Comparison of ENCODE assay signal across 8 cellular contexts in genomic region chr1:15953791-15954201, GRCh38.
DNase-seq lines count a peak whose midpoint lies in the region; ATAC-seq and TF ChIP-seq lines count a peak whose summit lies in the region.
"Had no signal": no experiment of that assay in that cellular context is flagged by ENCODE, and none has a peak within 500 bp of the region (broad histone marks: within the 10 kb centered on the region; RNA-seq: fewer than 3 reads in every experiment).

No MANE protein-coding gene starts in this region.

- intact Hi-C loops in dendritic cell treated with granulocyte-macrophage colony-stimulating factor and Interleukin-4, amounts not matched to agents 40 ng/mL and 50 ng/mL, for 4 days (cut with micrococcal nuclease), result no loop called here

- H3K9me3 Mint-ChIP-seq in dendritic cell treated with granulocyte-macrophage colony-stimulating factor and Interleukin-4, amounts not matched to agents 40 ng/mL and 50 ng/mL, for 4 days, result no peaks in the 10 kb centered on the region
- H3K9me3 Mint-ChIP-seq: activated B cell treated with CpG ODN at 0.5 μM for 24 hours had no signal

- no peak overlapping the region for H3K4me3 Mint-ChIP-seq in dendritic cell treated with granulocyte-macrophage colony-stimulating factor and Interleukin-4, amounts not matched to agents 40 ng/mL and 50 ng/mL, for 4 days
- H3K4me3 Mint-ChIP-seq: activated B cell treated with CpG ODN at 0.5 μM for 24 hours had no signal

- peaks cover 16% of the 10 kb centered on the region for H3K4me1 ChIP-seq in HEK293 (ENCODE audit: control insufficient read depth, insufficient read depth, low read length)

- no peak for ATAC-seq in HG03432 (IDR thresholded peaks at IDR 0.05; ENCODE audit: unreplicated experiment)

- H3K4me3 ChIP-seq in HEK293 (ENCODE audit: low read depth, low read length) (no peak overlapping the region), skin epidermis (no peak overlapping the region)

- H3K36me3 Mint-ChIP-seq in dendritic cell treated with granulocyte-macrophage colony-stimulating factor and Interleukin-4, amounts not matched to agents 40 ng/mL and 50 ng/mL, for 4 days (ENCODE audit: low read depth), result peaks cover 52% of the 10 kb centered on the region

- peak overlapping the region; percentile 86 for H3K27ac Mint-ChIP-seq in dendritic cell treated with granulocyte-macrophage colony-stimulating factor and Interleukin-4, amounts not matched to agents 40 ng/mL and 50 ng/mL, for 4 days
- H3K27ac Mint-ChIP-seq: activated B cell treated with CpG ODN at 0.5 μM for 24 hours had no signal

- POLR2A ChIA-PET in HEK293 (lab: Yijun Ruan, JAX), result interaction anchor here (0.6 kb wide), 1 partner anchor 271 kb away, joined by 3 read pairs; no protein-coding TSS in a partner anchor

- TF ChIP-seq CTCF in HEK293 (tag by site-specific recombination; IDR thresholded peaks at IDR 0.05), result no peak

- H3K36me3 ChIP-seq in HEK293 (ENCODE audit: control insufficient read depth in 2 of 2, insufficient read depth in 1 of 2, low read length in 2 of 2), result peaks cover 0 to 40% of the 10 kb centered on the region in 2 experiments; a peak in 2 of 3 replicates

- no peaks in the 10 kb centered on the region for H3K27me3 Mint-ChIP-seq in dendritic cell treated with granulocyte-macrophage colony-stimulating factor and Interleukin-4, amounts not matched to agents 40 ng/mL and 50 ng/mL, for 4 days
- H3K27me3 Mint-ChIP-seq: activated B cell treated with CpG ODN at 0.5 μM for 24 hours had no signal

- DNase-seq in NCI-H524 treated with DMSO at 0.1 percent for 48 hours (lab: John Stamatoyannopoulos, UW) (peak; percentile 21), AG08395 (ENCODE audit: low spot score) (no peak), NCI-H446 treated with DMSO at 0.1 percent for 48 hours (lab: John Stamatoyannopoulos, UW) (no peak)
- DNase-seq: activated B cell treated with CpG ODN at 0.5 μM for 24 hours had no signal

- H3K4me1 Mint-ChIP-seq in dendritic cell treated with granulocyte-macrophage colony-stimulating factor and Interleukin-4, amounts not matched to agents 40 ng/mL and 50 ng/mL, for 4 days (ENCODE audit: low read depth), result peaks cover 96% of the 10 kb centered on the region

- H3K27ac ChIP-seq in HEK293 (ENCODE audit: extremely low read depth, low read depth, low read length) (no peak overlapping the region), skin epidermis (peak overlapping the region in 18 of 21 experiments; percentile 52 to 96 (median 83))

- no peaks in the 10 kb centered on the region for H3K9me3 ChIP-seq in HEK293 (ENCODE audit: control insufficient read depth, insufficient read depth, low read depth, low read length)

- CTCF ChIA-PET in HEK293 (lab: Yijun Ruan, JAX), result interaction anchor here (1.4 kb wide), 1 partner anchor 41 kb away, joined by 4 read pairs; no protein-coding TSS in a partner anchor

TF ChIP-seq in HEK293, 187 proteins besides CTCF, POLR2A, EP300 and RAD21:
- TF ChIP-seq ZNF521 (tag by site-specific recombination; IDR thresholded peaks at IDR 0.05) (no peak), WT1 (tag by site-specific recombination; IDR thresholded peaks at IDR 0.05) (0 out of 2 replicates have a peak, but pooled peaks have one; percentile 28), ZNF24 (tag by site-specific recombination; IDR thresholded peaks at IDR 0.05) (no peak), ZNF140 (tag by site-specific recombination; IDR thresholded peaks at IDR 0.05) (no peak), PRDM4 (tag by site-specific recombination; IDR thresholded peaks at IDR 0.05) (peak; percentile 93), ZNF626 (tag by site-specific recombination; IDR thresholded peaks at IDR 0.05) (no peak), SCRT2 (tag by site-specific recombination; IDR thresholded peaks at IDR 0.05) (peak; percentile 63), OSR2 (tag by site-specific recombination; IDR thresholded peaks at IDR 0.05) (peak; percentile 20; the same call in 1 of the 2 replicates), ZBTB44 (tag by site-specific recombination; IDR thresholded peaks at IDR 0.05) (0 out of 2 replicates have a peak, but pooled peaks have one; percentile 4), ZBTB11 (tag by site-specific recombination; conservative IDR thresholded peaks at IDR 0.05; ENCODE audit: low read depth) (no peak), GLI2 (tag by site-specific recombination; IDR thresholded peaks at IDR 0.05; ENCODE audit: borderline replicate concordance, low read depth) (no peak)
